9 cellular contexts compared by ENCODE assay signal in genomic region chr11:61701298-61701993, GRCh38. TPM values are rescaled to one million over a fixed set of nuclear protein-coding genes. Genes with fewer than 3 reads are reported as not detected.
A peak's percentile ranks its signal among the peaks of the same experiment; 100 is the strongest.
DNase-seq lines count a peak whose midpoint lies in the region; ATAC-seq, FAIRE-seq and TF ChIP-seq lines count a peak whose summit lies in the region.
"Had no signal": no experiment of that assay in that cellular context is flagged by ENCODE, and none has a peak within 500 bp of the region (broad histone marks: within the 10 kb centered on the region; RNA-seq: fewer than 3 reads in every experiment).

No MANE protein-coding gene starts in this region.

- POLR2A ChIA-PET in activated CD8-positive, alpha-beta T cell treated with anti-CD3 and anti-CD28 coated beads for 36 hours (lab: Charles Lee) = no interaction called here

- no peaks in the 10 kb centered on the region for H3K9me3 Mint-ChIP-seq in activated CD8-positive, alpha-beta T cell treated with anti-CD3 and anti-CD28 coated beads for 36 hours
- no peaks in the 10 kb centered on the region for H3K9me3 Mint-ChIP-seq in natural killer cell treated with Interleukin-12 subunit alpha and Interleukin-12 subunit beta and Interleukin-15 and Interleukin-18, amount 100 ng/mL, for 72 hours

- no peak for TF ChIP-seq POLR2A in right lobe of liver (IDR thresholded peaks at IDR 0.05)

- DNase-seq in D721Med (ENCODE audit: insufficient read length, low spot score) (no peak), MV-4-11 (lab: John Stamatoyannopoulos, UW) (peak; percentile 65), right lobe of liver (no peak), NCI-H128 (lab: John Stamatoyannopoulos, UW; ENCODE audit: unreplicated experiment) (no peak)
- DNase-seq in activated CD8-positive, alpha-beta T cell treated with anti-CD3 and anti-CD28 coated beads for 36 hours = peak; percentile 32
- DNase-seq in natural killer cell treated with Interleukin-12 subunit alpha and Interleukin-12 subunit beta and Interleukin-15 and Interleukin-18, amount 100 ng/mL, for 72 hours (ENCODE audit: low spot score) = no peak

- no peaks in the 10 kb centered on the region for H3K4me1 ChIP-seq in right lobe of liver

- intact Hi-C loops in activated CD8-positive, alpha-beta T cell treated with anti-CD3 and anti-CD28 coated beads for 36 hours (cut with micrococcal nuclease) = no loop called here
- intact Hi-C loops in right lobe of liver (cut with DNase I) = no loop called here

- CTCF ChIA-PET in activated CD8-positive, alpha-beta T cell treated with anti-CD3 and anti-CD28 coated beads for 36 hours (lab: Charles Lee) = interaction anchor here (1.1 to 1.6 kb wide), 2 partner anchors 13 to 32 kb away, joined by 3 to 6 read pairs; no protein-coding TSS in a partner anchor

- H3K27ac Mint-ChIP-seq in activated CD8-positive, alpha-beta T cell treated with anti-CD3 and anti-CD28 coated beads for 36 hours = no peak overlapping the region
- no peak overlapping the region for H3K27ac Mint-ChIP-seq in natural killer cell treated with Interleukin-12 subunit alpha and Interleukin-12 subunit beta and Interleukin-15 and Interleukin-18, amount 100 ng/mL, for 72 hours

- H3K36me3 Mint-ChIP-seq in activated CD8-positive, alpha-beta T cell treated with anti-CD3 and anti-CD28 coated beads for 36 hours (ENCODE audit: low read depth) = no peaks in the 10 kb centered on the region
- H3K36me3 Mint-ChIP-seq in natural killer cell treated with Interleukin-12 subunit alpha and Interleukin-12 subunit beta and Interleukin-15 and Interleukin-18, amount 100 ng/mL, for 72 hours = no peaks in the 10 kb centered on the region

- no peaks in the 10 kb centered on the region for H3K9me3 ChIP-seq in right lobe of liver

- 52% methylated on average over 8 of the region's 16 CpGs for WGBS in right lobe of liver (ENCODE audit: insufficient coverage, low coverage, low lambda C conversion rate, missing lambda C conversion rate)

- no peak for FAIRE-seq in D721Med (lab: Jason Lieb, UNC)
- FAIRE-seq: endometrium had no signal

- no peak overlapping the region for H3K27ac ChIP-seq in right lobe of liver

- no peak overlapping the region for H3K4me3 ChIP-seq in right lobe of liver

- TF ChIP-seq CTCF in D721Med (IDR thresholded peaks at IDR 0.05; ENCODE audit: insufficient read depth, missing control alignments) (peak; percentile 44), right lobe of liver (IDR thresholded peaks at IDR 0.05) (no peak)
- TF ChIP-seq CTCF in activated CD8-positive, alpha-beta T cell treated with anti-CD3 and anti-CD28 coated beads for 36 hours (IDR thresholded peaks at IDR 0.05) = peak; percentile 27

- H3K4me1 Mint-ChIP-seq in activated CD8-positive, alpha-beta T cell treated with anti-CD3 and anti-CD28 coated beads for 36 hours (ENCODE audit: low read depth) = peaks cover 20% of the 10 kb centered on the region
- H3K4me1 Mint-ChIP-seq in natural killer cell treated with Interleukin-12 subunit alpha and Interleukin-12 subunit beta and Interleukin-15 and Interleukin-18, amount 100 ng/mL, for 72 hours (ENCODE audit: low read depth in 2 of 2) = peaks cover 26 to 39% of the 10 kb centered on the region in 2 donors

- H3K4me3 Mint-ChIP-seq in activated CD8-positive, alpha-beta T cell treated with anti-CD3 and anti-CD28 coated beads for 36 hours = no peak overlapping the region
- H3K4me3 Mint-ChIP-seq in natural killer cell treated with Interleukin-12 subunit alpha and Interleukin-12 subunit beta and Interleukin-15 and Interleukin-18, amount 100 ng/mL, for 72 hours = no peak overlapping the region

- no peaks in the 10 kb centered on the region for H3K27me3 ChIP-seq in right lobe of liver

- H3K36me3 ChIP-seq in right lobe of liver = no peaks in the 10 kb centered on the region

- peak; percentile 38 for ATAC-seq in activated CD8-positive, alpha-beta T cell treated with anti-CD3 and anti-CD28 coated beads for 36 hours
- ATAC-seq in right lobe of liver = peak; percentile 28 to 61 (median 30)
- no peak for ATAC-seq in natural killer cell treated with Interleukin-12 subunit alpha and Interleukin-12 subunit beta and Interleukin-15 and Interleukin-18, amount 100 ng/mL, for 72 hours
- ATAC-seq in GM21529 (IDR thresholded peaks at IDR 0.05; ENCODE audit: unreplicated experiment) = no peak
- no peak for ATAC-seq in GM19395 (IDR thresholded peaks at IDR 0.05; ENCODE audit: unreplicated experiment)

- no peaks in the 10 kb centered on the region for H3K27me3 Mint-ChIP-seq in activated CD8-positive, alpha-beta T cell treated with anti-CD3 and anti-CD28 coated beads for 36 hours
- H3K27me3 Mint-ChIP-seq in natural killer cell treated with Interleukin-12 subunit alpha and Interleukin-12 subunit beta and Interleukin-15 and Interleukin-18, amount 100 ng/mL, for 72 hours = peaks cover 11 to 14% of the 10 kb centered on the region in 2 donors

RNA-seq across cellular contexts. Expression of gene DAGLA, which starts 21.3 kb away (rescaled TPM):
- total RNA-seq in activated CD8-positive, alpha-beta T cell treated with anti-CD3 and anti-CD28 coated beads for 36 hours = under 1 TPM in 1 of 2 experiments, not detected in 1; 0.05 TPM
- 1 to 10 TPM in 2 of 6 experiments, under 1 TPM in 4; 0.33 to 5.5 (median 0.79) TPM for total RNA-seq in right lobe of liver
- total RNA-seq in natural killer cell treated with Interleukin-12 subunit alpha and Interleukin-12 subunit beta and Interleukin-15 and Interleukin-18, amount 100 ng/mL, for 72 hours = under 1 TPM; 0.08 to 0.10 TPM

RNA-seq across cellular contexts. Expression of gene MYRF, which starts 51.0 kb away (rescaled TPM):
- total RNA-seq in activated CD8-positive, alpha-beta T cell treated with anti-CD3 and anti-CD28 coated beads for 36 hours = 1 to 10 TPM in 1 of 2 experiments, under 1 TPM in 1; 0.97 to 1.6 TPM
- 10 to 100 TPM in 5 of 6 experiments, 1 to 10 TPM in 1; 7.6 to 16.4 (median 11.6) TPM for total RNA-seq in right lobe of liver
- 1 to 10 TPM; 3.7 to 5.5 TPM for total RNA-seq in natural killer cell treated with Interleukin-12 subunit alpha and Interleukin-12 subunit beta and Interleukin-15 and Interleukin-18, amount 100 ng/mL, for 72 hours

Comparison
In these comparisons a context has a peak if more than half of its experiments do, and no peak if none do; other contexts are left out.
1. DNase-seq: peak in MV-4-11 (single experiment) and activated CD8-positive, alpha-beta T cell treated with anti-CD3 and anti-CD28 coated beads for 36 hours (single experiment); none in D721Med (single experiment), right lobe of liver (0 of 3), natural killer cell treated with Interleukin-12 subunit alpha and Interleukin-12 subunit beta and Interleukin-15 and Interleukin-18, amount 100 ng/mL, for 72 hours (single experiment) and NCI-H128 (single experiment).
2. CTCF ChIP-seq: peak in D721Med (single experiment) and activated CD8-positive, alpha-beta T cell treated with anti-CD3 and anti-CD28 coated beads for 36 hours (single experiment); none in right lobe of liver (0 of 4).
3. ATAC-seq: peak in activated CD8-positive, alpha-beta T cell treated with anti-CD3 and anti-CD28 coated beads for 36 hours (single experiment) and right lobe of liver (4 of 4); none in natural killer cell treated with Interleukin-12 subunit alpha and Interleukin-12 subunit beta and Interleukin-15 and Interleukin-18, amount 100 ng/mL, for 72 hours (0 of 2), GM21529 (single experiment) and GM19395 (single experiment).